8 cellular contexts compared by ENCODE assay signal in the genomic region with DNA sequence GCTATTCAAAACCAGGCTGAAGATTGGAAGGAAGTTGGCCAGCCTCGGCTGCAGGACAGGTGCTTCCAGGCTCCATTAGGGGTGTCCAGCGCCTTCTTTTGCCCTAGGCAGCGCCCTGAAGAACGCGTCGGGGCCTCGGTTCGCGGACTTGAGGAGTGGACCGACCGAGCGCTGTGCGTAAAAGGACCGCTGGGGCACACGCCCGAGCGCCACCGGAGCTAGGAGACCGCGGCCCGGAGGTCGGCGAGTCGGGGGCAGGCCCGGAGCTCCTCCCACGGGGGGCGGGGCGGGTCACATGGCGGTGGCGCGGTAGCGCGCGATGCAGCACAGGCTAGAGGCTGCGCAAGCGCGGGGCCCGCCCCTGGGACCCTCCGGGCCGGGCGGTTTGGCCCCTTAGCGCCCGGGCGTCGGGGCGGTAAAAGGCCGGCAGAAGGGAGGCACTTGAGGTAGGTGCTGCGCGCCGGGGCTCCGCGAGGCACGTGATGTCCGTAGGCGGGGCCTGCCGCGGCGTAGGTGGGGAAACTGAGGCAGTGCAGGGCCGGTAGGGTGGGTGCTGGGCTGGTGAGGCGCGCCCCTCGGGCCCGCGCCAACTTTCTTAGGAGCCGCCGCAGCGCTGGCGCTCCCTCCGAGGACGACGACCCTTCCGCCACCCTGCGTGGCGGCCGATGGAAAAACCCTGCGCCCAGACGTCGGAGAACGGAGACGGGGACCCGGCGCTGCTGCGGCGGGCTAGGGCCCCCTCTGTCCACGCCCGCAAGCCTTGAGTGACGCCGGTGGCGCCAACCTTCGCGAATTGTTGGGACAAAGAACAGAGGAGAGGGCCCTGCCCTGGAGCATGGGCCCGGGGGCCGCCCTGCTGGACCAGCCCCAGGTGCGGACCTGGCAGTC. TPM values are rescaled to one million over a fixed set of nuclear protein-coding genes. Genes with fewer than 3 reads are reported as not detected.
DNase-seq lines count a peak whose midpoint lies in the region; ATAC-seq and TF ChIP-seq lines count a peak whose summit lies in the region.

A gene with protein sequence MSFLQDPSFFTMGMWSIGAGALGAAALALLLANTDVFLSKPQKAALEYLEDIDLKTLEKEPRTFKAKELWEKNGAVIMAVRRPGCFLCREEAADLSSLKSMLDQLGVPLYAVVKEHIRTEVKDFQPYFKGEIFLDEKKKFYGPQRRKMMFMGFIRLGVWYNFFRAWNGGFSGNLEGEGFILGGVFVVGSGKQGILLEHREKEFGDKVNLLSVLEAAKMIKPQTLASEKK (plus strand): TSS at position 354 of the 888 bp plus-strand sequence. CDS start 11,917 bp downstream, outside the sequence.

- no peak; the same call in 1 of the 2 replicates for TF ChIP-seq CTCF in 22Rv1 (IDR thresholded peaks at IDR 0.05)
- peak in 15 of 56 donors; percentile 5 to 45 (median 13) for TF ChIP-seq CTCF in dorsolateral prefrontal cortex (IDR thresholded peaks at IDR 0.05 in 54 of 56, conservative IDR thresholded peaks at IDR 0.05 in 2 of 56; ENCODE audit: low read depth in 1 of 56, partially characterized antibody in 56 of 56)
- no peak for TF ChIP-seq CTCF in lower lobe of right lung (IDR thresholded peaks at IDR 0.05)

- ATAC-seq in GM18511 (IDR thresholded peaks at IDR 0.05; ENCODE audit: unreplicated experiment) (peak; percentile 96), HG02981 (IDR thresholded peaks at IDR 0.05; ENCODE audit: unreplicated experiment) (peak; percentile 96), lower lobe of right lung (peak; percentile 96 to 98)

- H3K27ac Mint-ChIP-seq in activated CD4-positive, alpha-beta memory T cell treated with anti-CD3 and anti-CD28 coated beads, Interleukin-2, amount 10 ng/mL, durations not matched to agents 7 days and 5 days: no peak within 1 kb of the TSS

- intact Hi-C loops in dorsolateral prefrontal cortex (cut with DNase I): no loop called here
- intact Hi-C loops in lower lobe of right lung (cut with DNase I): no loop called here

- no peaks in the 10 kb centered on the region for H3K9me3 ChIP-seq in lower lobe of right lung

- H3K36me3 Mint-ChIP-seq in activated CD4-positive, alpha-beta memory T cell treated with anti-CD3 and anti-CD28 coated beads, Interleukin-2, amount 10 ng/mL, durations not matched to agents 7 days and 5 days (ENCODE audit: low read depth): no peaks in the 10 kb centered on the region

- H3K4me1 ChIP-seq in lower lobe of right lung: peaks cover 27% of the 10 kb centered on the region

- H3K9me3 Mint-ChIP-seq in activated CD4-positive, alpha-beta memory T cell treated with anti-CD3 and anti-CD28 coated beads, Interleukin-2, amount 10 ng/mL, durations not matched to agents 7 days and 5 days: no peaks in the 10 kb centered on the region

- peak within 1 kb of the TSS; percentile 69 for H3K4me3 Mint-ChIP-seq in activated CD4-positive, alpha-beta memory T cell treated with anti-CD3 and anti-CD28 coated beads, Interleukin-2, amount 10 ng/mL, durations not matched to agents 7 days and 5 days

- peaks cover 22% of the 10 kb centered on the region for H3K27me3 Mint-ChIP-seq in activated CD4-positive, alpha-beta memory T cell treated with anti-CD3 and anti-CD28 coated beads, Interleukin-2, amount 10 ng/mL, durations not matched to agents 7 days and 5 days

- H3K4me3 ChIP-seq in dorsolateral prefrontal cortex: peak within 1 kb of the TSS; percentile 63 to 97 (median 89)
- peak within 1 kb of the TSS; percentile 84 for H3K4me3 ChIP-seq in lower lobe of right lung

- POLR2A ChIA-PET in activated CD4-positive, alpha-beta memory T cell treated with anti-CD3 and anti-CD28 coated beads, Interleukin-2, amount 10 ng/mL, durations not matched to agents 7 days and 5 days (lab: Charles Lee): interaction anchor here (0.7 to 1.0 kb wide), 2 partner anchors 10 to 74 kb away, joined by 3 read pairs; no protein-coding TSS in a partner anchor

- H3K4me1 Mint-ChIP-seq in activated CD4-positive, alpha-beta memory T cell treated with anti-CD3 and anti-CD28 coated beads, Interleukin-2, amount 10 ng/mL, durations not matched to agents 7 days and 5 days: peaks cover 9% of the 10 kb centered on the region

- CTCF ChIA-PET in activated CD4-positive, alpha-beta memory T cell treated with anti-CD3 and anti-CD28 coated beads, Interleukin-2, amount 10 ng/mL, durations not matched to agents 7 days and 5 days (lab: Charles Lee): interaction anchor here (0.6 to 1.5 kb wide), 12 partner anchors 26 to 191 kb away, joined by 3 to 15 read pairs (median 3); a partner anchor contains a TSS

- H3K36me3 ChIP-seq in lower lobe of right lung: no peaks in the 10 kb centered on the region

- H3K27me3 ChIP-seq in dorsolateral prefrontal cortex (no peaks in the 10 kb centered on the region), lower lobe of right lung (ENCODE audit: low read depth) (no peaks in the 10 kb centered on the region)

- H3K27ac ChIP-seq in 22Rv1 (peak within 1 kb of the TSS; percentile 92), dorsolateral prefrontal cortex (peak within 1 kb of the TSS in 58 of 59 donors; percentile 70 to 99 (median 93)), lower lobe of right lung (peak within 1 kb of the TSS; percentile 72)

- DNase-seq in NCI-H2227 (lab: John Stamatoyannopoulos, UW; ENCODE audit: unreplicated experiment) (peak; percentile 87), dorsolateral prefrontal cortex (peak; percentile 67 to 94 (median 85)), lower lobe of right lung (peak; percentile 90)
- DNase-seq in activated CD4-positive, alpha-beta memory T cell treated with anti-CD3 and anti-CD28 coated beads, Interleukin-2, amount 10 ng/mL, durations not matched to agents 7 days and 5 days: peak; percentile 74
- DNase-seq in stimulated activated CD4-positive, alpha-beta T cell treated with anti-CD3 and anti-CD28 coated beads, TNF-alpha, amount 100 ng/mL, for 24 hours (ENCODE audit: low read depth in 3 of 3): peak; percentile 53 to 86 (median 70)

RNA-seq across cellular contexts. Expression of the gene that starts here (rescaled TPM):
- total RNA-seq in activated CD4-positive, alpha-beta memory T cell treated with anti-CD3 and anti-CD28 coated beads, Interleukin-2, amount 10 ng/mL, durations not matched to agents 7 days and 5 days: 1 to 10 TPM; 4.5 to 5.2 TPM
- total RNA-seq in dorsolateral prefrontal cortex (100 to 1,000 TPM in 119 of 120 experiments, 10 to 100 TPM in 1; 98.4 to 283 (median 185) TPM), lower lobe of right lung (33.3 TPM)

Comparison
In these comparisons a context has a peak if more than half of its experiments do, and no peak if none do; other contexts are left out.
1. Peak in every context shown above with its lines: DNase-seq, ATAC-seq, H3K4me3 ChIP-seq and H3K27ac ChIP-seq.